In genomic region chr1:237981223-237981622, GRCh38 we compare ENCODE assay signal across 25 cellular contexts.
"Had no signal": no experiment of that assay in that cellular context is flagged by ENCODE, and none has a peak within 500 bp of the region (broad histone marks: within the 10 kb centered on the region; RNA-seq: fewer than 3 reads in every experiment).

No MANE protein-coding gene starts in this region.

- FAIRE-seq: frontal cortex, small intestine, urothelium cell line had no signal

- H3K27ac ChIP-seq: dorsolateral prefrontal cortex, heart left ventricle, neural progenitor cell, ovary, suprapubic skin, thyroid gland had no signal

- H3K4me3 ChIP-seq: dorsolateral prefrontal cortex, heart left ventricle, lung, neural progenitor cell, ovary, suprapubic skin, thyroid gland had no signal

- DNase-seq: dorsolateral prefrontal cortex; effector CD8-positive, alpha-beta T cell; heart left ventricle; hippocampal formation; left colon; left ventricle myocardium superior; mesenchymal stem cell; midbrain; nucleus accumbens; ovary; right cardiac atrium; small intestine; stimulated activated CD4-positive, alpha-beta T cell treated with anti-CD3 and anti-CD28 coated beads, Interleukin-12 subunit alpha, Interleukin-12 subunit beta, amount 100 ng/mL, for 4 hours; stimulated activated CD4-positive, alpha-beta T cell treated with anti-CD3 and anti-CD28 coated beads, Interleukin-2, amount 100 ng/mL, for 48 hours; stimulated activated CD8-positive, alpha-beta memory T cell treated with anti-CD3 and anti-CD28 coated beads, Interleukin-4, amount 100 ng/mL, for 48 hours; stimulated activated naive CD8-positive, alpha-beta T cell treated with anti-CD3 and anti-CD28 coated beads, Interleukin-15, Interleukin-2, amounts not matched to agents 100 U/mL and 50 U/mL, for 24 hours; thyroid gland had no signal

- H3K27me3 ChIP-seq: dorsolateral prefrontal cortex, heart left ventricle, neural progenitor cell, ovary, suprapubic skin, thyroid gland had no signal

- H3K4me2 ChIP-seq: neural progenitor cell had no signal

- H2AFZ ChIP-seq: neural progenitor cell had no signal

- H3K9me3 ChIP-seq: heart left ventricle, ovary, suprapubic skin, thyroid gland had no signal

- H3K36me3 ChIP-seq: heart left ventricle, neural progenitor cell, ovary, suprapubic skin, thyroid gland had no signal

- H3K9ac ChIP-seq: neural progenitor cell had no signal

- H3K4me1 ChIP-seq: heart left ventricle, suprapubic skin, thyroid gland had no signal

- ATAC-seq: esophagus mucosa; heart left ventricle; left colon; left ventricle myocardium superior; natural killer cell treated with Interleukin-12 subunit alpha and Interleukin-12 subunit beta and Interleukin-15 and Interleukin-18, amount 100 ng/mL, for 72 hours; right cardiac atrium; stimulated activated effector memory CD8-positive, alpha-beta T cell treated with anti-CD3 and anti-CD28 coated beads, Interleukin-12 subunit alpha, Interleukin-12 subunit beta, amount 100 ng/mL, for 72 hours; stimulated activated naive CD8-positive, alpha-beta T cell treated with anti-CD3 and anti-CD28 coated beads, Interleukin-15, Interleukin-2, amounts not matched to agents 100 U/mL and 50 U/mL, for 24 hours had no signal
